1 cellular context compared by ENCODE assay signal in the genomic region with DNA sequence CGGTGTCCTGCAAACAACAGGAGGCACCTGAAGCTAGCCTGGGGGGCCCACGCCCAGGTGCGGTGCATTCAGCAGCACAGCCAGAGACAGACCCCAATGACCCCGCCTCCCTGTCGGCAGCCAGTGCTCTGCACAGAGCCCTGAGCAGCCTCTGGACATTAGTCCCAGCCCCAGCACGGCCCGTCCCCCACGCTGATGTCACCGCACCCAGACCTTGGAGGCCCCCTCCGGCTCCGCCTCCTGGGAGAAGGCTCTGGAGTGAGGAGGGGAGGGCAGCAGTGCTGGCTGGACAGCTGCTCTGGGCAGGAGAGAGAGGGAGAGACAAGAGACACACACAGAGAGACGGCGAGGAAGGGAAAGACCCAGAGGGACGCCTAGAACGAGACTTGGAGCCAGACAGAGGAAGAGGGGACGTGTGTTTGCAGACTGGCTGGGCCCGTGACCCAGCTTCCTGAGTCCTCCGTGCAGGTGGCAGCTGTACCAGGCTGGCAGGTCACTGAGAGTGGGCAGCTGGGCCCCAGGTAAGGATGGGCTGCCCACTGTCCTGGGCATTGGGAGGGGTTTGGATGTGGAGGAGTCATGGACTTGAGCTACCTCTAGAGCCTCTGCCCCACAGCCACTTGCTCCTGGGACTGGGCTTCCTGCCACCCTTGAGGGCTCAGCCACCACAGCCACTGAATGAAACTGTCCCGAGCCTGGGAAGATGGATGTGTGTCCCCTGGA.
A peak's percentile ranks its signal among the peaks of the same experiment; 100 is the strongest.
TF ChIP-seq lines count a peak whose summit lies in the region.

Gene MYO7A, plus strand, starts transcription at position 278 of the 723 bp plus-strand sequence. CDS start 2,389 bp downstream, outside the sequence.

TF ChIP-seq in WTC11, 78 proteins besides CTCF, POLR2A, EP300 and RAD21 (continued from another document):
- TF ChIP-seq, protein P1, sequence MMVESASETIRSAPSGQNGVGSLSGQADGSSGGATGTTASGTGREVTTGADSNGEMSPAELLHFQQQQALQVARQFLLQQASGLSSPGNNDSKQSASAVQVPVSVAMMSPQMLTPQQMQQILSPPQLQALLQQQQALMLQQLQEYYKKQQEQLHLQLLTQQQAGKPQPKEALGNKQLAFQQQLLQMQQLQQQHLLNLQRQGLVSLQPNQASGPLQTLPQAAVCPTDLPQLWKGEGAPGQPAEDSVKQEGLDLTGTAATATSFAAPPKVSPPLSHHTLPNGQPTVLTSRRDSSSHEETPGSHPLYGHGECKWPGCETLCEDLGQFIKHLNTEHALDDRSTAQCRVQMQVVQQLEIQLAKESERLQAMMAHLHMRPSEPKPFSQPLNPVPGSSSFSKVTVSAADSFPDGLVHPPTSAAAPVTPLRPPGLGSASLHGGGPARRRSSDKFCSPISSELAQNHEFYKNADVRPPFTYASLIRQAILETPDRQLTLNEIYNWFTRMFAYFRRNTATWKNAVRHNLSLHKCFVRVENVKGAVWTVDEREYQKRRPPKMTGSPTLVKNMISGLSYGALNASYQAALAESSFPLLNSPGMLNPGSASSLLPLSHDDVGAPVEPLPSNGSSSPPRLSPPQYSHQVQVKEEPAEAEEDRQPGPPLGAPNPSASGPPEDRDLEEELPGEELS (CRISPR knock-in tag; IDR thresholded peaks at IDR 0.05), result 0 out of 2 replicates have a peak, but pooled peaks have one; percentile 42
- TF ChIP-seq ZNF121 (CRISPR knock-in tag; IDR thresholded peaks at IDR 0.05), result no peak
- no peak for TF ChIP-seq ZNF671 (CRISPR knock-in tag; IDR thresholded peaks at IDR 0.05)
- peak; percentile 67 for TF ChIP-seq GABPB1 (CRISPR knock-in tag; IDR thresholded peaks at IDR 0.05)
- TF ChIP-seq ATF1 (CRISPR knock-in tag; IDR thresholded peaks at IDR 0.05), result no peak
- TF ChIP-seq, protein P2, sequence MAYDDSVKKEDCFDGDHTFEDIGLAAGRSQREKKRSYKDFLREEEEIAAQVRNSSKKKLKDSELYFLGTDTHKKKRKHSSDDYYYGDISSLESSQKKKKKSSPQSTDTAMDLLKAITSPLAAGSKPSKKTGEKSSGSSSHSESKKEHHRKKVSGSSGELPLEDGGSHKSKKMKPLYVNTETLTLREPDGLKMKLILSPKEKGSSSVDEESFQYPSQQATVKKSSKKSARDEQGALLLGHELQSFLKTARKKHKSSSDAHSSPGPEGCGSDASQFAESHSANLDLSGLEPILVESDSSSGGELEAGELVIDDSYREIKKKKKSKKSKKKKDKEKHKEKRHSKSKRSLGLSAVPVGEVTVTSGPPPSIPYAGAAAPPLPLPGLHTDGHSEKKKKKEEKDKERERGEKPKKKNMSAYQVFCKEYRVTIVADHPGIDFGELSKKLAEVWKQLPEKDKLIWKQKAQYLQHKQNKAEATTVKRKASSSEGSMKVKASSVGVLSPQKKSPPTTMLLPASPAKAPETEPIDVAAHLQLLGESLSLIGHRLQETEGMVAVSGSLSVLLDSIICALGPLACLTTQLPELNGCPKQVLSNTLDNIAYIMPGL (CRISPR knock-in tag; IDR thresholded peaks at IDR 0.05), result no peak
- TF ChIP-seq, protein P3, sequence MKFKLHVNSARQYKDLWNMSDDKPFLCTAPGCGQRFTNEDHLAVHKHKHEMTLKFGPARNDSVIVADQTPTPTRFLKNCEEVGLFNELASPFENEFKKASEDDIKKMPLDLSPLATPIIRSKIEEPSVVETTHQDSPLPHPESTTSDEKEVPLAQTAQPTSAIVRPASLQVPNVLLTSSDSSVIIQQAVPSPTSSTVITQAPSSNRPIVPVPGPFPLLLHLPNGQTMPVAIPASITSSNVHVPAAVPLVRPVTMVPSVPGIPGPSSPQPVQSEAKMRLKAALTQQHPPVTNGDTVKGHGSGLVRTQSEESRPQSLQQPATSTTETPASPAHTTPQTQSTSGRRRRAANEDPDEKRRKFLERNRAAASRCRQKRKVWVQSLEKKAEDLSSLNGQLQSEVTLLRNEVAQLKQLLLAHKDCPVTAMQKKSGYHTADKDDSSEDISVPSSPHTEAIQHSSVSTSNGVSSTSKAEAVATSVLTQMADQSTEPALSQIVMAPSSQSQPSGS (CRISPR knock-in tag; IDR thresholded peaks at IDR 0.05; ENCODE audit: borderline replicate concordance, low read depth), result no peak
- TF ChIP-seq PRDM15 (CRISPR knock-in tag; IDR thresholded peaks at IDR 0.05), result no peak
- TF ChIP-seq, protein P4, sequence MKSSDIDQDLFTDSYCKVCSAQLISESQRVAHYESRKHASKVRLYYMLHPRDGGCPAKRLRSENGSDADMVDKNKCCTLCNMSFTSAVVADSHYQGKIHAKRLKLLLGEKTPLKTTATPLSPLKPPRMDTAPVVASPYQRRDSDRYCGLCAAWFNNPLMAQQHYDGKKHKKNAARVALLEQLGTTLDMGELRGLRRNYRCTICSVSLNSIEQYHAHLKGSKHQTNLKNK (CRISPR knock-in tag; IDR thresholded peaks at IDR 0.05), result no peak
- TF ChIP-seq NFATC4 (CRISPR knock-in tag; IDR thresholded peaks at IDR 0.05), result no peak
- no peak for TF ChIP-seq CREB1 (CRISPR knock-in tag; IDR thresholded peaks at IDR 0.05)
